Comparison of ENCODE assay signal across 23 cellular contexts in the genomic region with DNA sequence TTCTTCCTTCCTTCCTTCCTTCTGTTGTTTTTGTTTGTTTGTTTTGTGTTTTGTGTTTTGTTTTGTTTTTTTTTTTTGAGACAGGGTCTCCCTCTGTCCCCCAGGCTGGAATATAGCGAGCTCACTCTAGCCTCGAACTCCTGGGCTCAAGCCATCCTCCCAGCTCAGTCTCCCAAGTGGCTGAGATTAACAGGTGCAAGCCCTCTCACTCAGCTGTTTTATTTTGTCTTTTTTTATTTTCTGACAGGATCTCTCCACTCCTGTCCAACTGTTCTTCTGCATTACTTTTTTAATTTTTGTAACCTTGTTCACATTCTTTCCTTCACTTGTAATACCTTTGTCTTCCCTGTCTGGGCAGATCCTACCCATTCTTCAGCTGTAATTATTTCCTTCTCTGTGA.
"Had no signal": no experiment of that assay in that cellular context is flagged by ENCODE, and none has a peak within 500 bp of the region (broad histone marks: within the 10 kb centered on the region; RNA-seq: fewer than 3 reads in every experiment).

No MANE protein-coding gene starts in this region.

- H3K4me3 ChIP-seq: esophagus squamous epithelium, lower lobe of right lung, neural progenitor cell, right atrium auricular region, testis, tibial artery had no signal

- DNase-seq: cortex of kidney; effector memory CD8-positive, alpha-beta T cell; erythroblast; esophagus squamous epithelium; foreskin melanocyte; hypothalamus; left ventricle myocardium superior; lower lobe of right lung; stimulated activated CD4-positive, alpha-beta T cell treated with anti-CD3 and anti-CD28 coated beads, Interleukin-2, amount 100 ng/mL, for 24 hours; stimulated activated CD4-positive, alpha-beta T cell treated with anti-CD3 and anti-CD28 coated beads, Interleukin-4, amount 100 ng/mL, for 24 hours; stimulated activated naive CD8-positive, alpha-beta T cell treated with anti-CD3 and anti-CD28 coated beads, Interleukin-15, Interleukin-2, amounts not matched to agents 100 U/mL and 50 U/mL, for 24 hours; substantia nigra; testis; tibial artery had no signal

- H3K9me3 ChIP-seq: esophagus squamous epithelium, lower lobe of right lung, right atrium auricular region, testis, tibial artery had no signal

- H3K27me3 ChIP-seq: esophagus squamous epithelium, neural progenitor cell, right atrium auricular region, testis, tibial artery had no signal

- H3K27me3 Mint-ChIP-seq: effector memory CD8-positive, alpha-beta T cell; progenitor cell of endocrine pancreas; type B pancreatic cell had no signal

- H3K4me3 Mint-ChIP-seq: effector memory CD8-positive, alpha-beta T cell; nephron; neural progenitor cell; stimulated activated effector memory CD8-positive, alpha-beta T cell treated with anti-CD3 and anti-CD28 coated beads, Interleukin-12 subunit alpha, Interleukin-12 subunit beta, amount 100 ng/mL, for 72 hours; type B pancreatic cell had no signal

- H3K4me1 Mint-ChIP-seq: neural progenitor cell had no signal

- H3K4me1 ChIP-seq: lower lobe of right lung, neural progenitor cell, testis had no signal

- FAIRE-seq: endometrium had no signal

- H3K9me3 Mint-ChIP-seq: effector memory CD8-positive, alpha-beta T cell; nephron; neural progenitor cell; stimulated activated effector memory CD8-positive, alpha-beta T cell treated with anti-CD3 and anti-CD28 coated beads, Interleukin-12 subunit alpha, Interleukin-12 subunit beta, amount 100 ng/mL, for 72 hours; type B pancreatic cell had no signal

- H3K27ac ChIP-seq: esophagus squamous epithelium, lower lobe of right lung, neural progenitor cell, parathyroid adenoma, right atrium auricular region, testis, tibial artery had no signal

- H3K36me3 ChIP-seq: neural progenitor cell had no signal

- ATAC-seq: effector memory CD8-positive, alpha-beta T cell; lower lobe of right lung; sciatic nerve; stimulated activated naive CD8-positive, alpha-beta T cell treated with anti-CD3 and anti-CD28 coated beads, Interleukin-15, Interleukin-2, amounts not matched to agents 100 U/mL and 50 U/mL, for 24 hours had no signal

- H3K27ac Mint-ChIP-seq: nephron; neural progenitor cell; progenitor cell of endocrine pancreas; stimulated activated effector memory CD8-positive, alpha-beta T cell treated with anti-CD3 and anti-CD28 coated beads, Interleukin-12 subunit alpha, Interleukin-12 subunit beta, amount 100 ng/mL, for 72 hours; type B pancreatic cell had no signal
